Comparison of ENCODE assay signal across 19 cellular contexts in the genomic region with DNA sequence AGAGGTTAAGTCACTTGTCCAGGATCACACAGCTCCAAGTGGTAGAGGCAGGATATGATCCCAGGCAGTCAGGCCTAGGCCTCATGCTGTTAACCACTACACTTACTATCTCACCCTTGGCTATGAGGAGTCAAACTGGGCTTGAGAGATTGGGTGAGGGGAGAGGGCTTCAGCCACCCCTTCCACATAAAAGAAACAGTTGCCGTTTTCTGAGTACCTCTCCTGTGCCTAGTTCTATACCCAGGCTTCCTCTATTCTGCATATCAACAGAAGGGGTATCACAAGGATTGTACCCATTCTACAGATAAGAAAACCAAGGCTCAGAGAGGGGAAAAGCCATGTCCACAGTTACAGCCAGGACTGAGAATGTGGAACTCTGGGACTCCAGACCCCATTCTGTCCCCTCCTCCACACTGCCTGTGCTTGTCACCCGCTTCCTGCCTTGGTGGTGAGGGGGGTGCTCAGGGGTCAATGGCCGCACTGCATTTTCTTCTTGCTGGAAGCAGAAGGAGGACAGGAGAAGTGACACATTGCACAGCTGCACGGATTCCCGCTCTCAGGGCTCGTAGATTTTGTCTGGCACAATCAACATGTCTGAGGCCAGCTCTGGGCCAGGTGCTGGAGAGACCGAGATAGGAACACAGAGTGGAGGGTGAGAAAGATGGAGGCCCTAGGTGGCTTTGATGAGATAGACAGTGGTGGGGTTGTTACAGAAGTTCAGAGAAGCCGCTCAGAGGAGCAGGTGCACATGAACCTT.
A peak's percentile ranks its signal among the peaks of the same experiment; 100 is the strongest.
DNase-seq lines count a peak whose midpoint lies in the region; ATAC-seq, FAIRE-seq and TF ChIP-seq lines count a peak whose summit lies in the region.
"Had no signal": no experiment of that assay in that cellular context is flagged by ENCODE, and none has a peak within 500 bp of the region (broad histone marks: within the 10 kb centered on the region; RNA-seq: fewer than 3 reads in every experiment).

No MANE protein-coding gene starts in this region.

- H3K9ac ChIP-seq in HepG2 (ENCODE audit: insufficient read depth, low read depth, low read length) (0 out of 2 replicates have a peak overlapping the region, but pooled peaks have one; percentile 65), skeletal muscle tissue (ENCODE audit: low read depth in 1 of 3, low read length in 3 of 3) (peak overlapping the region in 1 of 3 donors; percentile 64)

- H4K20me1 ChIP-seq in HepG2 (ENCODE audit: insufficient read depth, low read length) = no peaks in the 10 kb centered on the region

- H3K9me3 ChIP-seq in A549 (no peaks in the 10 kb centered on the region), HepG2 (ENCODE audit: low read length) (no peaks in the 10 kb centered on the region), skeletal muscle tissue (ENCODE audit: control insufficient read depth in 3 of 3, low read length in 3 of 3) (no peaks in the 10 kb centered on the region)

- H2AFZ ChIP-seq in HepG2 (ENCODE audit: low read length) = no peak overlapping the region
- H2AFZ ChIP-seq: PC-9 had no signal

- no peak overlapping the region for H3K4me2 ChIP-seq in A549
- no peak overlapping the region; the same call in 1 of the 2 replicates for H3K4me2 ChIP-seq in HepG2 (ENCODE audit: low read depth, low read length)
- H3K4me2 ChIP-seq: PC-9 had no signal

- TF ChIP-seq POLR2A in A549 (IDR thresholded peaks at IDR 0.05; ENCODE audit: low read length) (no peak), HepG2 (IDR thresholded peaks at IDR 0.05; ENCODE audit: insufficient read depth in 1 of 2, low read depth in 2 of 2, low read length in 2 of 2) (no peak)

- TF ChIP-seq RAD21 in A549 (conservative IDR thresholded peaks at IDR 0.05 in 1 of 2, IDR thresholded peaks at IDR 0.05 in 1 of 2) (no peak), HepG2 (CRISPR knock-in tag; IDR thresholded peaks at IDR 0.05) (no peak)

- no peaks in the 10 kb centered on the region for H3K27me3 ChIP-seq in HepG2 (ENCODE audit: control insufficient read depth in 1 of 2, insufficient read depth in 2 of 2, low read length in 2 of 2)
- H3K27me3 ChIP-seq in skeletal muscle tissue (ENCODE audit: control insufficient read depth in 3 of 3, insufficient read depth in 3 of 3, low read length in 3 of 3) = no peaks in the 10 kb centered on the region

- TF ChIP-seq EP300 in A549 (IDR thresholded peaks at IDR 0.05) (no peak), HepG2 (IDR thresholded peaks at IDR 0.05; ENCODE audit: low read depth in 2 of 2, low read length in 2 of 2) (no peak), HepG2 (CRISPR knock-in tag; IDR thresholded peaks at IDR 0.05; ENCODE audit: borderline replicate concordance) (no peak)

- intact Hi-C loops in HepG2 (cut with micrococcal nuclease; ENCODE audit: unreplicated experiment) = loop anchor here (5.0 kb wide), 1 partner anchor 34 kb away; no protein-coding TSS in a partner anchor

- DNase-seq in A549 (ENCODE audit: low read depth in 1 of 2, low spot score in 1 of 2) = no peak
- DNase-seq in RWPE1 (ENCODE audit: low spot score) = no peak
- no peak for DNase-seq in HepG2 (ENCODE audit: low spot score)
- DNase-seq in NCI-H2227 treated with DMSO at 0.1 percent for 48 hours (lab: John Stamatoyannopoulos, UW) = no peak
- DNase-seq in SKM-1 treated with dmso at 0.1 percent for 144 hours (lab: John Stamatoyannopoulos, UW; ENCODE audit: unreplicated experiment) = no peak
- DNase-seq in NCI-H2029 treated with DMSO at 0.1 percent for 48 hours (lab: John Stamatoyannopoulos, UW) = no peak
- DNase-seq: ACHN, AML-193, COR-L47, DMS53, NCI-H1092, NCI-H146, NCI-H2081 treated with DMSO at 0.1 percent for 48 hours, NCI-H524, PC-9 had no signal

- TF ChIP-seq CTCF in A549 (IDR thresholded peaks at IDR 0.05) (no peak), RWPE1 (conservative IDR thresholded peaks at IDR 0.05; ENCODE audit: low read depth) (no peak), HepG2 (CRISPR knock-in tag; IDR thresholded peaks at IDR 0.05) (no peak)

- WGBS in A549 (ENCODE audit: missing lambda C conversion rate) = 93% methylated on average over 8 of the region's 8 CpGs
- 86% methylated on average over 8 of the region's 8 CpGs for WGBS in HepG2 (ENCODE audit: low lambda C conversion rate)

- H3K4me1 ChIP-seq in A549 (peaks cover 46% of the 10 kb centered on the region), HepG2 (ENCODE audit: insufficient read depth, low read length) (peaks cover 100% of the 10 kb centered on the region), skeletal muscle tissue (ENCODE audit: control insufficient read depth in 3 of 3, insufficient read depth in 3 of 3, low read length in 3 of 3) (peaks cover 83 to 94% (median 89%) of the 10 kb centered on the region in 3 donors)

- H3K27ac ChIP-seq in A549 (peak overlapping the region; percentile 67 to 87), RWPE1 (peak overlapping the region; percentile 17), HepG2 (ENCODE audit: extremely low read length, insufficient read depth, low read length) (peak overlapping the region; percentile 91), skeletal muscle tissue (ENCODE audit: low read depth, low read length) (peak overlapping the region; percentile 96)
- H3K27ac ChIP-seq: PC-9 had no signal

- ATAC-seq in A549 (no peak), HepG2 (no peak), HG02571 (IDR thresholded peaks at IDR 0.05; ENCODE audit: unreplicated experiment) (no peak)

- FAIRE-seq in A549 (lab: Jason Lieb, UNC) (no peak), HepG2 (lab: Jason Lieb, UNC) (no peak)
- FAIRE-seq: GM19239, H1 had no signal

- in situ Hi-C loops in HepG2 (cut with HindIII; ENCODE audit: extremely low pct_ligation_motif_present, low pct_unique_long_range_greater_than_20kb) = loop anchor here (5.0 kb wide), 2 partner anchors 61 to 109 kb away; no protein-coding TSS in a partner anchor

- CTCF ChIA-PET in A549 (lab: Yijun Ruan, JAX) (interaction anchor here (1.0 to 6.5 kb wide), 10 partner anchors 9 to 216 kb away, joined by 3 to 56 read pairs (median 4); no protein-coding TSS in a partner anchor), RWPE1 (lab: Yijun Ruan, JAX) (interaction anchor here (0.6 to 1.8 kb wide), 4 partner anchors 18 to 221 kb away, joined by 3 to 5 read pairs (median 3); no protein-coding TSS in a partner anchor), HepG2 (lab: Yijun Ruan, JAX; ENCODE audit: low intra/inter-chr PET ratio, low total read pairs) (no interaction called here)

- POLR2A ChIA-PET in A549 (lab: Yijun Ruan, JAX) (no interaction called here), RWPE1 (lab: Yijun Ruan, JAX; ENCODE audit: low non-redundant PET) (no interaction called here), HepG2 (lab: Yijun Ruan, JAX) (interaction anchor here (1.2 to 9.9 kb wide), 23 partner anchors 12 to 216 kb away, joined by 3 to 299 read pairs (median 17); partner anchors contain the start of gene CEBPB)

- H3K36me3 ChIP-seq in HepG2 (replicated peaks in 1 of 2; ENCODE audit: control insufficient read depth in 1 of 2, insufficient read depth in 2 of 2, low read length in 2 of 2) (no peaks in the 10 kb centered on the region), skeletal muscle tissue (ENCODE audit: control insufficient read depth in 3 of 3, insufficient read depth in 3 of 3, low read length in 3 of 3) (no peaks in the 10 kb centered on the region)

- no peaks in the 10 kb centered on the region for H3K79me2 ChIP-seq in HepG2 (ENCODE audit: insufficient read depth, low read length)

- BruUV-seq in HepG2 (replicated peaks; lab: Mats Ljungman, UMichigan) = no TSS peak

- no peak overlapping the region for H3K4me3 ChIP-seq in A549
- H3K4me3 ChIP-seq in HepG2 (replicated peaks in 1 of 3; ENCODE audit: insufficient read depth in 1 of 3, low read depth in 2 of 3, low read length in 3 of 3) = no peak overlapping the region
- H3K4me3 ChIP-seq in skeletal muscle tissue (ENCODE audit: low read length in 3 of 3) = no peak overlapping the region
- H3K4me3 ChIP-seq: PC-9 had no signal

TF ChIP-seq in A549, 52 proteins besides CTCF, POLR2A, EP300 and RAD21:
- TF ChIP-seq ZFP36 (IDR thresholded peaks at IDR 0.05; ENCODE audit: borderline replicate concordance, partially characterized antibody) (peak; percentile 67), CHD4 (IDR thresholded peaks at IDR 0.05; ENCODE audit: borderline replicate concordance) (peak; percentile 21; the same call in 1 of the 2 replicates), FOSL2 (IDR thresholded peaks at IDR 0.05) (no peak), FOSL2 (CRISPR knock-in tag; IDR thresholded peaks at IDR 0.05) (no peak), FOXS1 (CRISPR knock-in tag; IDR thresholded peaks at IDR 0.05) (no peak), KDM1A (IDR thresholded peaks at IDR 0.05; ENCODE audit: low read depth) (0 out of 2 replicates have a peak, but pooled peaks have one; percentile 76)

Comparison
In these comparisons a context has a peak if more than half of its experiments do, and no peak if none do; other contexts are left out.
1. H3K27ac ChIP-seq: peak in every context shown above with its lines; median percentile 96 in skeletal muscle tissue; 91 in HepG2; 77 in A549; 17 in RWPE1.
2. Of the 38 proteins assayed by ChIP-seq in both HepG2 and A549: peak only in HepG2: MAX; only in A549: none; in both: CHD4, KDM1A and ZFP36; in neither: 34.